ENCODE assay signal across 8 cellular contexts in the genomic region with DNA sequence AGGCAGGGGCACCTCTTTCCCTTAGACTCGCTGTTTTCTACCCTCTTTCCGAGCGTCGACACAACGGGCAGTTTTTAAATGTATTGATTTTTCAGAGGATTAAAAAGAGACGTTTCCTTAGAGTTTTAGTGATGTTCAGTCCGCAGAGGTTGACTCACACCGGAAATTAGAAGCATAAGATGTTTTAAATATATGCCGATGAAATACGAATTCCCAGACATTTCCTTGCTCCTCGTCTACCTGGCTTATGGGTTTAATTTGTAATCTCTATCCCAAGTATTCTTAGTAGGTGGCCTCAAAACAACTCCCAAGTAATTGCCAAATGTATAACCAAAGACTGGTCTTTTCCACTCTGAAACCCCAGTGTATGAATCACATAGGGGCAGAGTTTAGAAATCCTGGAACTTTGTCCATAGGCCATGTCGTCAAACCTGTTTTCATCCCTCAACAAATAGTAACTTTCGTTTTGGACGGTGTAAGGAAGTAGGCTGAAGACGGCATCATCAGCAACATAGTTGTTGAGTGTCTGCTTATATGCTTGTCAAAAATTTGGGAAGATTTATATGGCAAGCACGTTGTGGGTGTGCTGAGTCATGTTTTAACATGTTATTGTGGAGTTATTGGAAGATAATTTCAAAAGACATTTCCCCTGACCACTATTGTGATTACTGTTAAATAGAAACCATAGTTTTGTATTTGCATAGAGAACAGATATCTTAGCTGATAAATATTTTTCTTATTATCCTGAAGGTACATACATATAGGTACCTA. TPM values are rescaled to one million over a fixed set of nuclear protein-coding genes. Genes with fewer than 3 reads are reported as not detected.
DNase-seq lines count a peak whose midpoint lies in the region; ATAC-seq and TF ChIP-seq lines count a peak whose summit lies in the region.

No MANE protein-coding gene starts in this region.

- peaks cover 7% of the 10 kb centered on the region for H3K4me1 ChIP-seq in hepatocyte (ENCODE audit: insufficient read depth)

- H3K4me3 ChIP-seq in astrocyte of the spinal cord (ENCODE audit: low read depth, low read length) (peak overlapping the region; percentile 80), hepatocyte (peak overlapping the region; percentile 83), retinal pigment epithelial cell (ENCODE audit: low read length) (peak overlapping the region; percentile 90)

- in situ Hi-C loops in astrocyte of the spinal cord (cut with HindIII; ENCODE audit: low sequenced_read_pairs) = no loop called here

- H3K79me2 ChIP-seq in hepatocyte = peaks cover 49% of the 10 kb centered on the region

- WGBS in hepatocyte (ENCODE audit: low lambda C conversion rate, missing lambda C conversion rate) = under 1% methylated on average over 16 of the region's 16 CpGs

- peak overlapping the region; percentile 98 for H3K27ac ChIP-seq in hepatocyte

- H2AFZ ChIP-seq in hepatocyte = peak overlapping the region; percentile 75

- H3K9me3 ChIP-seq in hepatocyte (ENCODE audit: low read depth) = no peaks in the 10 kb centered on the region

- no peak for ATAC-seq in GM21447 (IDR thresholded peaks at IDR 0.05; ENCODE audit: unreplicated experiment)

- peaks cover 12% of the 10 kb centered on the region for H4K20me1 ChIP-seq in hepatocyte (ENCODE audit: insufficient read depth, poor library complexity, severe bottlenecking)

- no peaks in the 10 kb centered on the region for H3K36me3 ChIP-seq in hepatocyte (replicated peaks; ENCODE audit: insufficient read depth, low read depth)

- H3K4me2 ChIP-seq in hepatocyte = peak overlapping the region; percentile 91

- TF ChIP-seq CTCF in astrocyte of the spinal cord (IDR thresholded peaks at IDR 0.05; ENCODE audit: low read depth, low read length) (no peak), hepatocyte (IDR thresholded peaks at IDR 0.05; ENCODE audit: poor library complexity) (no peak), retinal pigment epithelial cell (conservative IDR thresholded peaks at IDR 0.05; ENCODE audit: low read depth, low read length) (no peak)

- H3K27me3 ChIP-seq in hepatocyte = no peaks in the 10 kb centered on the region

- no peaks in the 10 kb centered on the region for H3K9me2 ChIP-seq in hepatocyte (replicated peaks; ENCODE audit: insufficient read depth)

- DNase-seq in COLO668 (lab: John Stamatoyannopoulos, UW; ENCODE audit: unreplicated experiment) = peak; percentile 16
- peak; percentile 60 for DNase-seq in H4 (ENCODE audit: low spot score)
- DNase-seq in NCI-H748 treated with DMSO at 0.1 percent for 48 hours (lab: John Stamatoyannopoulos, UW) = peak; percentile 31
- peak; percentile 79 for DNase-seq in astrocyte of the spinal cord (ENCODE audit: low read depth, low spot score)
- DNase-seq in hepatocyte (ENCODE audit: low spot score) = peak; percentile 77
- DNase-seq in retinal pigment epithelial cell (ENCODE audit: low read depth) = no peak
- no peak for DNase-seq in activated gamma-delta T cell (lab: John Stamatoyannopoulos, UW)

RNA-seq across cellular contexts. Expression of a gene that starts 0.8 kb away (rescaled TPM):
- 23.7 and 28.0 TPM in 2 replicates for total RNA-seq in H4 (2014; rRNA removed; shearing (Covaris generic))
- total RNA-seq in hepatocyte = 24.0 and 26.1 TPM in 2 replicates
- 15.4 and 22.2 TPM in 2 replicates for polyA plus RNA-seq in hepatocyte

RNA-seq across cellular contexts. Expression of a gene that starts 48.6 kb away (rescaled TPM):
- 91.4 and 100 TPM in 2 replicates for total RNA-seq in H4 (2014; rRNA removed; shearing (Covaris generic))
- 66.1 and 69.0 TPM in 2 replicates for total RNA-seq in hepatocyte
- polyA plus RNA-seq in hepatocyte = 38.7 and 42.7 TPM in 2 replicates

Comparison
In these comparisons a context has a peak if more than half of its experiments do, and no peak if none do; other contexts are left out.
1. DNase-seq: peak in COLO668 (single experiment), H4 (single experiment), NCI-H748 treated with DMSO at 0.1 percent for 48 hours (single experiment), astrocyte of the spinal cord (single experiment) and hepatocyte (single experiment); none in retinal pigment epithelial cell (single experiment) and activated gamma-delta T cell (single experiment).
2. Peak in every context shown above with its lines, with median percentiles within 50 percentile points of each other: H3K4me3 ChIP-seq.